ENCODE assay signal across 8 cellular contexts in the genomic region with DNA sequence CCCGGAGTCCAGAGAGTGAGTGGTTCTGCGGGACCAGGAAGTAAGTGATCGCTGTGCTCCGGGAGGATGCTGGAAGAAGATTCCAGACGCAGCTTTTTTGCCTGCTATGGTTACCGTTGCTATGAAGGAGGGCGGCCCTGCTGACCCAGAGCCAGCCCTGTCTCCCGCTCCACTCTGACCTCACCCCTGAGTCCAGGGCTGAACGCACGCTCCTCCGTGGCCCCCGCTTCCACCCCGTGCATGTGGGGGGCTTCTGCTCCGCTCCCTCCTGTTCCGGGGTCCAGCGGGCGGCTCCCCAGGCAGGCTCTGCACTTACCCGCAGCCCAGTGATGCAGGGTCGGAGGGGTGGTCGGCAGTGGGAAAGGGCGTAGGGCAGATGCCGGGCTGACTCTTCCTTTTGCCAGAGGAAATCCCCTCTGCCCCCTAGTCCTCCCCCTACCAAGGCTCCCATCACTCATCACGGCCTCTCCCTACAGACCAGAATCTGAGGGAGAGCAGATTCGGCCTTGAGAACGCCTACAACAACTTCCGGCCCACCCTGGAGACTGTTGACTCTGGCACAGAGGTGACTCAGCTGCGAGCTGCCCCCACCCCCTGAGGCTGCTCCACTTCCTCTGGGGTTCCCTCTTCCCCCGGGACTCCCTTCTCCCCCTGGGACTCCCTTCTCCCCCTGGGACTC. TPM values are rescaled to one million over a fixed set of nuclear protein-coding genes. Genes with fewer than 3 reads are reported as not detected.
DNase-seq lines count a peak whose midpoint lies in the region; ATAC-seq, FAIRE-seq and TF ChIP-seq lines count a peak whose summit lies in the region.

No MANE protein-coding gene starts in this region.

- peak overlapping the region; percentile 95; the same call in 1 of the 2 replicates for H2BK5ac ChIP-seq in H1 (ENCODE audit: low read depth, low read length)

- no peaks in the 10 kb centered on the region for H3K9me3 ChIP-seq in H1 (ENCODE audit: insufficient read depth in 2 of 2, low read depth in 1 of 2, low read length in 1 of 2)
- H3K9me3 ChIP-seq in mucosa of descending colon = no peaks in the 10 kb centered on the region

- peak overlapping the region; percentile 48; the same call in 1 of the 2 replicates for H2BK20ac ChIP-seq in H1 (ENCODE audit: low read length)

- H2AFZ ChIP-seq in H1 (ENCODE audit: low read length) = peak overlapping the region; percentile 61; the same call in 1 of the 2 replicates

- H3K36me3 ChIP-seq in H1 (ENCODE audit: control insufficient read depth in 2 of 4, insufficient read depth in 4 of 4, low read length in 3 of 4) = no peaks in the 10 kb centered on the region; a peak in 1 of 8 replicates
- H3K36me3 ChIP-seq in mucosa of descending colon (ENCODE audit: low read depth) = no peaks in the 10 kb centered on the region

- H3K14ac ChIP-seq in H1 (ENCODE audit: insufficient read length) = no peak overlapping the region

- no peaks in the 10 kb centered on the region for H3K27me3 Mint-ChIP-seq in activated CD8-positive, alpha-beta T cell treated with anti-CD3 and anti-CD28 coated beads, Interleukin-2, amount 10 ng/mL, durations not matched to agents 7 days and 5 days (ENCODE audit: low read depth)

- no peaks in the 10 kb centered on the region for H3K36me3 Mint-ChIP-seq in activated CD8-positive, alpha-beta T cell treated with anti-CD3 and anti-CD28 coated beads, Interleukin-2, amount 10 ng/mL, durations not matched to agents 7 days and 5 days (ENCODE audit: low read depth)

- CTCF ChIA-PET in activated CD8-positive, alpha-beta T cell treated with anti-CD3 and anti-CD28 coated beads, Interleukin-2, amount 10 ng/mL, durations not matched to agents 7 days and 5 days (lab: Charles Lee) = no interaction called here
- CTCF ChIA-PET in H1 (lab: Charles Lee; ENCODE audit: partially characterized antibody) = interaction anchor here (1.0 to 1.6 kb wide), 2 partner anchors 12 to 60 kb away, joined by 3 read pairs; no protein-coding TSS in a partner anchor

- H2BK120ac ChIP-seq in H1 (replicated peaks; ENCODE audit: low read depth, low read length) = peak overlapping the region; percentile 73

- H3K56ac ChIP-seq in H1 (replicated peaks; ENCODE audit: insufficient read length, low read depth, low read length) = peak overlapping the region; percentile 66

- H3K4me3 ChIP-seq in H1 (ENCODE audit: extremely low read depth in 1 of 4, insufficient read depth in 2 of 4, low read depth in 3 of 4, low read length in 4 of 4) = peak overlapping the region; percentile 56 to 86 (median 71)
- no peak overlapping the region for H3K4me3 ChIP-seq in mucosa of descending colon

- 3% methylated on average over 11 of the region's 28 CpGs; no CpG with 5 or more reads in 1 of the 2 experiments for whole genome bisulfite sequencing in H1 (ENCODE audit: extremely low coverage in 1 of 2, insufficient coverage in 1 of 2, insufficient read length in 1 of 2, insufficient replicate concordance in 2 of 2, low coverage in 1 of 2, low lambda C conversion rate in 2 of 2, missing lambda C conversion rate in 1 of 2), 2 experiments

- intact Hi-C loops in mucosa of descending colon (cut with DNase I, micrococcal nuclease) = no loop called here

- peak overlapping the region; percentile 45; the same call in 1 of the 2 replicates for H2AK5ac ChIP-seq in H1 (ENCODE audit: low read depth, low read length)

- FAIRE-seq in H1 (lab: Jason Lieb, UNC) = peak; percentile 19

- no peak for TF ChIP-seq EP300 in H1 (IDR thresholded peaks at IDR 0.05; ENCODE audit: borderline replicate concordance in 1 of 2, low read depth in 2 of 2, low read length in 2 of 2)

- no peaks in the 10 kb centered on the region for H4K20me1 ChIP-seq in H1 (replicated peaks in 1 of 2; ENCODE audit: control insufficient read depth in 1 of 2, insufficient read depth in 2 of 2, low read length in 2 of 2)

- H3K27me3 ChIP-seq in H1 (replicated peaks in 1 of 4; ENCODE audit: control insufficient read depth in 3 of 4, extremely low read depth in 1 of 4, insufficient read depth in 3 of 4, low read length in 3 of 4) = no peaks in the 10 kb centered on the region; a peak in 1 of 7 replicates

- no peak for TF ChIP-seq CTCF in H1 (IDR thresholded peaks at IDR 0.05; ENCODE audit: control extremely low read depth in 1 of 3, insufficient read depth in 1 of 3, low read depth in 1 of 3, low read length in 3 of 3)
- no peak for TF ChIP-seq CTCF in mucosa of descending colon (IDR thresholded peaks at IDR 0.05)

- peak overlapping the region; percentile 45 to 84 (median 71); a peak in 6 of 7 replicates for H3K9ac ChIP-seq in H1 (replicated peaks in 1 of 4; ENCODE audit: extremely low read depth in 1 of 4, low read depth in 3 of 4, low read length in 3 of 4)

- H4K91ac ChIP-seq in H1 (replicated peaks; ENCODE audit: insufficient read length, low read length) = peak overlapping the region; percentile 62

- peak overlapping the region; percentile 69 for H4K8ac ChIP-seq in H1 (ENCODE audit: extremely low read depth, insufficient read depth, low read length)

- no peak overlapping the region for H3K23ac ChIP-seq in H1 (ENCODE audit: insufficient read length)

- H3K9me3 Mint-ChIP-seq in activated CD8-positive, alpha-beta T cell treated with anti-CD3 and anti-CD28 coated beads, Interleukin-2, amount 10 ng/mL, durations not matched to agents 7 days and 5 days (ENCODE audit: insufficient read depth) = no peaks in the 10 kb centered on the region

- H3K23me2 ChIP-seq in H1 (ENCODE audit: low read depth, low read length) = peaks cover 9% of the 10 kb centered on the region; the same call in 1 of the 2 replicates

- no peak for TF ChIP-seq RAD21 in H1 (IDR thresholded peaks at IDR 0.05 in 1 of 2, conservative IDR thresholded peaks at IDR 0.05 in 1 of 2; ENCODE audit: low read depth in 2 of 2, low read length in 2 of 2)

- peak overlapping the region; percentile 95 to 96 for H3K4me2 ChIP-seq in H1 (ENCODE audit: insufficient read depth in 1 of 2, low read depth in 2 of 2, low read length in 2 of 2)

- DNase-seq in NCI-H2196 (lab: John Stamatoyannopoulos, UW; ENCODE audit: unreplicated experiment) (peak; percentile 81), H1 (ENCODE audit: low read depth in 1 of 2, low spot score in 2 of 2) (peak in 1 of 2 experiments; percentile 72), mucosa of descending colon (peak; percentile 62 to 83 (median 74)), NCI-H1694 (lab: John Stamatoyannopoulos, UW) (no peak)
- DNase-seq in activated CD8-positive, alpha-beta T cell treated with anti-CD3 and anti-CD28 coated beads, Interleukin-2, amount 10 ng/mL, durations not matched to agents 7 days and 5 days = peak; percentile 87
- peak; percentile 48 to 63 for DNase-seq in stimulated activated CD8-positive, alpha-beta memory T cell treated with anti-CD3 and anti-CD28 coated beads, Interleukin-4, amount 100 ng/mL, for 4 hours (ENCODE audit: low read depth in 2 of 2, low spot score in 1 of 2)

- peak overlapping the region; percentile 37 for H4K5ac ChIP-seq in H1 (ENCODE audit: insufficient read length, low read depth, low read length)

- peak overlapping the region; percentile 87 for H3K27ac ChIP-seq in H1 (ENCODE audit: low read depth, low read length)

- H3K4me1 ChIP-seq in H1 (replicated peaks in 1 of 4; ENCODE audit: control insufficient read depth in 3 of 4, insufficient read depth in 4 of 4, low read length in 3 of 4) (peaks cover 13 to 27% (median 19%) of the 10 kb centered on the region in 4 experiments), mucosa of descending colon (ENCODE audit: low read depth) (no peaks in the 10 kb centered on the region)

- ATAC-seq in GM18502 (IDR thresholded peaks at IDR 0.05; ENCODE audit: poor library complexity, unreplicated experiment) (peak; percentile 90), HG02798 (IDR thresholded peaks at IDR 0.05; ENCODE audit: poor library complexity, unreplicated experiment) (peak; percentile 75), mucosa of descending colon (peak; percentile 65)
- peak; percentile 96 for ATAC-seq in activated CD8-positive, alpha-beta T cell treated with anti-CD3 and anti-CD28 coated beads, Interleukin-2, amount 10 ng/mL, durations not matched to agents 7 days and 5 days

- H3K4me3 Mint-ChIP-seq in activated CD8-positive, alpha-beta T cell treated with anti-CD3 and anti-CD28 coated beads, Interleukin-2, amount 10 ng/mL, durations not matched to agents 7 days and 5 days = peak overlapping the region; percentile 87

- peak overlapping the region; percentile 46; the same call in 1 of the 2 replicates for H2BK15ac ChIP-seq in H1 (ENCODE audit: low read length)

- 0 out of 2 replicates have a peak, but pooled peaks cover 5% of the 10 kb centered on the region for H3K79me1 ChIP-seq in H1 (ENCODE audit: low read depth, low read length)

- H2BK12ac ChIP-seq in H1 (ENCODE audit: low read depth, low read length) = peak overlapping the region; percentile 88

- H3K18ac ChIP-seq in H1 (ENCODE audit: extremely low read depth, low read length) = peak overlapping the region; percentile 95

- H3K4ac ChIP-seq in H1 (replicated peaks; ENCODE audit: insufficient read length, low read depth, low read length) = no peak overlapping the region

- H3K4me1 Mint-ChIP-seq in activated CD8-positive, alpha-beta T cell treated with anti-CD3 and anti-CD28 coated beads, Interleukin-2, amount 10 ng/mL, durations not matched to agents 7 days and 5 days (ENCODE audit: low read depth) = peaks cover 25% of the 10 kb centered on the region

- TF ChIP-seq POLR2A in H1 (IDR thresholded peaks at IDR 0.05; ENCODE audit: control extremely low read depth in 1 of 2, low read depth in 2 of 2, low read length in 2 of 2) = peak in 1 of 2 experiments; percentile 81; a peak in 2 of 3 replicates

- no peaks in the 10 kb centered on the region for H3K79me2 ChIP-seq in H1 (ENCODE audit: control insufficient read depth in 1 of 2, insufficient read depth in 2 of 2, low read length in 2 of 2)

- H3K27ac Mint-ChIP-seq in activated CD8-positive, alpha-beta T cell treated with anti-CD3 and anti-CD28 coated beads, Interleukin-2, amount 10 ng/mL, durations not matched to agents 7 days and 5 days = peak overlapping the region; percentile 91

- POLR2A ChIA-PET in activated CD8-positive, alpha-beta T cell treated with anti-CD3 and anti-CD28 coated beads, Interleukin-2, amount 10 ng/mL, durations not matched to agents 7 days and 5 days (lab: Charles Lee) = interaction anchor here (1.2 to 1.3 kb wide), 3 partner anchors 68 to 142 kb away, joined by 3 to 6 read pairs (median 5); a partner anchor contains a TSS
- POLR2A ChIA-PET in H1 (lab: Charles Lee; ENCODE audit: partially characterized antibody) = interaction anchor here (0.8 to 2.1 kb wide), 7 partner anchors 10 to 127 kb away, joined by 3 to 6 read pairs (median 4); a partner anchor contains a TSS

RNA-seq across cellular contexts. Expression of a gene that starts 2.6 kb away (rescaled TPM):
- total RNA-seq in activated CD8-positive, alpha-beta T cell treated with anti-CD3 and anti-CD28 coated beads, Interleukin-2, amount 10 ng/mL, durations not matched to agents 7 days and 5 days = not detected
- not detected in 2 replicates for total RNA-seq in H1 (2021; fragmentation: NEBNext Ultra II Directional; extraction: Animal tissue kit (Norgen Biotek cat#: 25700))
- polyA plus RNA-seq in H1 (2011; rRNA removed) = 0.02 TPM in 2 replicates
- polyA plus RNA-seq in H1 (2011; cell fraction: cytosol; rRNA removed) = under 0.01 TPM
- 0.01 TPM for polyA plus RNA-seq in H1 (2011; cell fraction: nucleus; rRNA removed)
- polyA plus RNA-seq in H1 (2012, experiment 1 of 2) = not detected in 4 replicates
- polyA plus RNA-seq in H1 (2012, experiment 2 of 2) = not detected
- under 0.01 TPM for polyA plus RNA-seq in H1 (2013, experiment 1 of 2)
- under 0.01 TPM for polyA plus RNA-seq in H1 (2013, experiment 2 of 2)
- polyA minus RNA-seq in H1 (2011; rRNA and poly(A)+ RNA removed) = 0.03 and 0.05 TPM in 2 replicates
- polyA minus RNA-seq in H1 (2011; cell fraction: cytosol; rRNA and poly(A)+ RNA removed) = not detected
- polyA minus RNA-seq in H1 (2011; cell fraction: nucleus; rRNA and poly(A)+ RNA removed) = 0.10 TPM
- 10 to 100 TPM; 12.4 to 28.4 (median 22.2) TPM for total RNA-seq in mucosa of descending colon

RNA-seq across cellular contexts. Expression of a gene that starts 47.9 kb away (rescaled TPM):
- total RNA-seq in activated CD8-positive, alpha-beta T cell treated with anti-CD3 and anti-CD28 coated beads, Interleukin-2, amount 10 ng/mL, durations not matched to agents 7 days and 5 days = not detected
- 7.0 and 7.7 TPM in 2 replicates for total RNA-seq in H1 (2021; fragmentation: NEBNext Ultra II Directional; extraction: Animal tissue kit (Norgen Biotek cat#: 25700))
- polyA plus RNA-seq in H1 (2011; rRNA removed) = 13.5 and 16.2 TPM in 2 replicates
- 8.4 TPM for polyA plus RNA-seq in H1 (2011; cell fraction: cytosol; rRNA removed)
- polyA plus RNA-seq in H1 (2011; cell fraction: nucleus; rRNA removed) = 8.0 TPM
- 8.9 to 12.8 TPM (median 11.4 TPM) in 4 replicates for polyA plus RNA-seq in H1 (2012, experiment 1 of 2)
- 20.3 TPM for polyA plus RNA-seq in H1 (2012, experiment 2 of 2)
- polyA plus RNA-seq in H1 (2013, experiment 1 of 2) = 11.1 TPM
- polyA plus RNA-seq in H1 (2013, experiment 2 of 2) = 10.6 TPM
- 1.1 and 1.3 TPM in 2 replicates for polyA minus RNA-seq in H1 (2011; rRNA and poly(A)+ RNA removed)
- 2.6 TPM for polyA minus RNA-seq in H1 (2011; cell fraction: cytosol; rRNA and poly(A)+ RNA removed)
- 2.5 TPM for polyA minus RNA-seq in H1 (2011; cell fraction: nucleus; rRNA and poly(A)+ RNA removed)
- 100 to 1,000 TPM; 357 to 848 (median 814) TPM for total RNA-seq in mucosa of descending colon

Comparison
In these comparisons a context has a peak if more than half of its experiments do, and no peak if none do; other contexts are left out.
1. RNA of a gene that starts 2.6 kb away (total RNA-seq): 12.4 to 28.4 TPM in mucosa of descending colon; not detected in activated CD8-positive, alpha-beta T cell treated with anti-CD3 and anti-CD28 coated beads, Interleukin-2, amount 10 ng/mL, durations not matched to agents 7 days and 5 days and not detected in H1; every median in the first group is over 10 times any median in the second.
2. RNA of a gene that starts 47.9 kb away (total RNA-seq): 357 to 848 TPM in mucosa of descending colon; 7.0 to 7.7 TPM in H1 and not detected in activated CD8-positive, alpha-beta T cell treated with anti-CD3 and anti-CD28 coated beads, Interleukin-2, amount 10 ng/mL, durations not matched to agents 7 days and 5 days; every median in the first group is over 10 times any median in the second.
3. Peak in every context shown above with its lines, with median percentiles within 50 percentile points of each other: ATAC-seq.